ENCODE assay signal across 23 cellular contexts in genomic region chr5:51336878-51337277, GRCh38. TPM values are rescaled to one million over a fixed set of nuclear protein-coding genes. Genes with fewer than 3 reads are reported as not detected.
"Had no signal": no experiment of that assay in that cellular context is flagged by ENCODE, and none has a peak within 500 bp of the region (broad histone marks: within the 10 kb centered on the region; RNA-seq: fewer than 3 reads in every experiment).

No MANE protein-coding gene starts in this region.

- H3K27ac ChIP-seq: colonic mucosa, coronary artery, dorsolateral prefrontal cortex, epithelial cell of prostate, esophagus muscularis mucosa, esophagus squamous epithelium, foreskin keratinocyte, gastrocnemius medialis, gastroesophageal sphincter, heart left ventricle, heart right ventricle had no signal

- H3K4me3 ChIP-seq: colonic mucosa, coronary artery, dorsolateral prefrontal cortex, esophagus muscularis mucosa, esophagus squamous epithelium, gastrocnemius medialis, gastroesophageal sphincter, heart left ventricle, heart right ventricle had no signal

- DNase-seq: colonic mucosa; cortex of kidney; dermis blood vessel endothelial cell; dorsolateral prefrontal cortex; effector CD4-positive, alpha-beta T cell; effector CD8-positive, alpha-beta T cell; effector memory CD4-positive, alpha-beta T cell; effector memory CD8-positive, alpha-beta T cell; endodermal cell; erythroblast; esophagus squamous epithelium; foreskin fibroblast; foreskin keratinocyte; foreskin melanocyte; gastrocnemius medialis; glutamatergic neuron; head of caudate nucleus; heart left ventricle; heart right ventricle had no signal

- H3K36me3 ChIP-seq: colonic mucosa, esophagus muscularis mucosa, esophagus squamous epithelium, gastrocnemius medialis, gastroesophageal sphincter, heart left ventricle, heart right ventricle had no signal

- H3K27me3 ChIP-seq: colonic mucosa, esophagus muscularis mucosa, esophagus squamous epithelium, foreskin keratinocyte, gastrocnemius medialis, gastroesophageal sphincter, heart right ventricle had no signal

- H3K9me3 ChIP-seq: colonic mucosa, esophagus muscularis mucosa, esophagus squamous epithelium, gastrocnemius medialis, gastroesophageal sphincter, heart left ventricle, heart right ventricle had no signal

- H3K4me1 ChIP-seq: colonic mucosa, esophagus muscularis mucosa, esophagus squamous epithelium, foreskin keratinocyte, gastrocnemius medialis, gastroesophageal sphincter, heart left ventricle, heart right ventricle had no signal

RNA-seq across cellular contexts. Expression of gene ISL1, which starts 46.4 kb away (rescaled TPM):
- polyA plus RNA-seq: heart left ventricle, heart right ventricle had no signal
